Comparison of ENCODE assay signal across 8 cellular contexts in the genomic region with DNA sequence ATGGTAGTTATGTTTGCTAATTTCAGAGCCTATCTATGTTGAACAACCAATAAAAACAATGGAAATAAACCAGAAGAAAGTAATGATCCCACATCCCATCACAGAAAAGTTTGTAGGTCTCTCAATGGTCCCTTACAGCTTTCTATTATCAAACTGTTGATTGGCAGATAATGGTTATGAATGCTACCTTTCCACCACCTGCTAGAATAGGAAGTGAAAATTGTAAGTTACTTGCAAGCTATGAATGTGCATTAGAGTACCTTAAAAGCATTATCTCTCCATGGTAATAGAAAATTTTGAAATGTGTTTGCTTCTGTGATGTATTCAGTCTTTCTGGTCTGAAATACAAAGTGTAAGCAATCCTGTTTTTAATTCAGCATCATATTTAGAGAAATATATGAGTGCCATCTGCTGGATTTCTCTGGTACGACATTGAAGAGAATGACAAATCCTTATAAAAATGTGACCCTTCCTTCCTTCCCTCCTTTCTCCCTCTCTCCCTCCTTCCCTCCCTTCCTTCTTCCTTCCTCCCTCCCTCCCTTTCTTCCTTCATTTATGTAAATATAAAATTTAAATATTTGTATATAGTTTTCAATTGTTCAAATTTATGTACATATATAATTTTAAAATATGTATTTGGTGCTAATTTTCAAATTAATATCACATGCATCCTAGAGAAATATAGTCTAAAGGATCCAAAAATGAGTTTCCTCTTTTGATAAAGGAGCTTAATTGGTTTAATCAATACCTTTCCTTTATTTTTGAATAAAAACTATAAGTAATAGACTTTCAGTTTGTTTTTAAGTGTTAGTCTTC. TPM values are rescaled to one million over a fixed set of nuclear protein-coding genes. Genes with fewer than 3 reads are reported as not detected.
DNase-seq lines count a peak whose midpoint lies in the region; ATAC-seq and TF ChIP-seq lines count a peak whose summit lies in the region.

No MANE protein-coding gene starts in this region.

- H3K4me3 ChIP-seq in LNCaP clone FGC (ENCODE audit: low read depth, low read length) (no peak overlapping the region), astrocyte of the spinal cord (ENCODE audit: low read depth, low read length) (no peak overlapping the region), lower leg skin (ENCODE audit: low read depth, poor library complexity, severe bottlenecking) (no peak overlapping the region)

- in situ Hi-C loops in astrocyte of the spinal cord (cut with HindIII; ENCODE audit: low sequenced_read_pairs): no loop called here

- intact Hi-C loops in lower leg skin (cut with DNase I; ENCODE audit: low total_unique reads): no loop called here

- TF ChIP-seq POLR2A in lower leg skin (IDR thresholded peaks at IDR 0.05): no peak

- no peak for ATAC-seq in HG02610 (IDR thresholded peaks at IDR 0.05; ENCODE audit: unreplicated experiment)

- DNase-seq in LNCaP clone FGC (ENCODE audit: low read depth) (no peak), astrocyte of the spinal cord (ENCODE audit: low read depth, low spot score) (peak; percentile 45), lung microvascular endothelial cell (ENCODE audit: low read depth in 2 of 2) (peak; percentile 32 to 53), lower leg skin (ENCODE audit: low spot score in 2 of 2) (no peak)
- no peak for DNase-seq in activated CD8-positive, alpha-beta memory T cell treated with anti-CD3 and anti-CD28 coated beads, Interleukin-2, amount 50 U/mL, for 48 hours

- 0% methylated on average over 1 of the region's 1 CpG for WGBS in lower leg skin, 2 donors

- H3K27ac ChIP-seq in 22Rv1: no peak overlapping the region

- TF ChIP-seq CTCF in 22Rv1 (IDR thresholded peaks at IDR 0.05) (peak; percentile 76), GM12874 (IDR thresholded peaks at IDR 0.05; ENCODE audit: insufficient read depth, low read depth, low read length) (peak; percentile 24; the same call in 1 of the 2 replicates), LNCaP clone FGC (IDR thresholded peaks at IDR 0.05; ENCODE audit: control insufficient read depth, extremely low read depth, insufficient read depth) (peak; percentile 60), astrocyte of the spinal cord (IDR thresholded peaks at IDR 0.05; ENCODE audit: low read depth, low read length) (peak; percentile 47), lower leg skin (IDR thresholded peaks at IDR 0.05) (peak in 1 of 3 donors; percentile 17)

RNA-seq across cellular contexts. Expression of a gene that starts 41.4 kb away (rescaled TPM):
- total RNA-seq in lung microvascular endothelial cell: not detected in 2 replicates
- total RNA-seq in lower leg skin: 10 to 100 TPM; 27.2 to 82.8 (median 45.7) TPM

Comparison
In these comparisons a context has a peak if more than half of its experiments do, and no peak if none do; other contexts are left out.
1. DNase-seq: peak in astrocyte of the spinal cord (single experiment) and lung microvascular endothelial cell (2 of 2); none in LNCaP clone FGC (single experiment), lower leg skin (0 of 2) and activated CD8-positive, alpha-beta memory T cell treated with anti-CD3 and anti-CD28 coated beads, Interleukin-2, amount 50 U/mL, for 48 hours (single experiment).
2. RNA of a gene that starts 41.4 kb away (total RNA-seq): 27.2 to 82.8 TPM in lower leg skin; not detected in lung microvascular endothelial cell; every median in the first group is over 10 times any median in the second.